14 cellular contexts compared by ENCODE assay signal in the genomic region with DNA sequence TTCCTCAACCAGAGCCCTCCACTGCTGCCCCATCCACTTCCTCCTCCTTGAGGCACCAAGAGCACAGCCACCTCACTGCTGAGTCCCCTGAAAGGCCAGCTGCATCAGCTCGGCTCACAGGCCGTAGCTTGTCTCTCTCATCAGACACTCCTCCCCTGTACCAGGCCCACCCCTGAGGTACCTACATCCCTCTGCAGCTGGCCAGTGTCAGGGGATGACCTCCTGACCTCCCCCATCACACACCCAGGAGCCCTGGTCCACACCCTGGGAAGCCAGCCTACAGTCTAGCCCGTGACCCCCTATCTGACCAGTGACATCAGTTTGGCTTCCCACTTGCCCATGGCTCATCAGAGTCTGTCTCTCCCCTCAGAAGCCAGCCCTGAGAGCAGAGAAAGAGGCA.
DNase-seq lines count a peak whose midpoint lies in the region; TF ChIP-seq lines count a peak whose summit lies in the region.
"Had no signal": no experiment of that assay in that cellular context is flagged by ENCODE, and none has a peak within 500 bp of the region (broad histone marks: within the 10 kb centered on the region; RNA-seq: fewer than 3 reads in every experiment).

No MANE protein-coding gene starts in this region.

- H4K20me1 ChIP-seq in SU-DHL-6 (ENCODE audit: low read depth, low read length), result no peaks in the 10 kb centered on the region

- TF ChIP-seq POLR2A in prostate gland (IDR thresholded peaks at IDR 0.05) (no peak), erythroblast (IDR thresholded peaks at IDR 0.05; ENCODE audit: low read length) (no peak)

- no peak overlapping the region for H2AFZ ChIP-seq in SU-DHL-6 (ENCODE audit: low read depth, low read length, severe bottlenecking)

- in situ Hi-C loops in GM13976 (cut with MboI; ENCODE audit: low sequenced_read_pairs, unreplicated experiment), result loop anchor here (10.0 to 25.0 kb wide), 3 partner anchors 90 to 265 kb away; partner anchors contain the start of gene RUFY4

- H3K4me3 ChIP-seq in SU-DHL-6 (ENCODE audit: insufficient read depth, low read length, poor library complexity, severe bottlenecking) (no peak overlapping the region), prostate gland (no peak overlapping the region)
- H3K4me3 ChIP-seq: pancreas had no signal

- H3K9me2 ChIP-seq in SU-DHL-6 (replicated peaks; ENCODE audit: insufficient read depth, low read length), result no peaks in the 10 kb centered on the region

- intact Hi-C loops in prostate gland (cut with DNase I), result no loop called here

- H3K4me1 ChIP-seq in prostate gland (replicated peaks), result no peaks in the 10 kb centered on the region

- no peak overlapping the region for H3K9ac ChIP-seq in SU-DHL-6 (ENCODE audit: low read length)

- H3K79me2 ChIP-seq in SU-DHL-6 (ENCODE audit: insufficient read depth, low read length), result no peaks in the 10 kb centered on the region

- H3K27me3 ChIP-seq in SU-DHL-6 (ENCODE audit: low read length), result no peaks in the 10 kb centered on the region
- H3K27me3 ChIP-seq in prostate gland (replicated peaks; ENCODE audit: insufficient read depth), result no peaks in the 10 kb centered on the region
- H3K27me3 ChIP-seq: pancreas had no signal

- WGBS in prostate gland, result 46% methylated on average over 3 of the region's 3 CpGs

- H3K4me2 ChIP-seq in SU-DHL-6 (ENCODE audit: low read depth, low read length, poor library complexity, severe bottlenecking), result peak overlapping the region; percentile 5

- DNase-seq in GM13976 (ENCODE audit: low spot score) (peak; percentile 9), hepatic stellate cell (ENCODE audit: low spot score) (peak; percentile 7), prostate gland (ENCODE audit: low spot score) (no peak), NCI-H1048 (lab: John Stamatoyannopoulos, UW) (no peak), erythroblast (lab: John Stamatoyannopoulos, UW) (no peak), RPMI8226 (no peak), NCI-H526 treated with DMSO at 0.1 percent for 48 hours (lab: John Stamatoyannopoulos, UW) (no peak)
- DNase-seq: activated CD4-positive, alpha-beta T cell treated with anti-CD3 and anti-CD28 coated beads, Interleukin-2, amount 10 ng/mL, durations not matched to agents 24 days and 14 days; effector CD4-positive, alpha-beta T cell; stimulated activated CD4-positive, alpha-beta T cell treated with anti-CD3 and anti-CD28 coated beads, Interleukin-4, amount 100 ng/mL, for 4 hours; T-cell had no signal

- H3K36me3 ChIP-seq in SU-DHL-6 (ENCODE audit: low read length) (no peaks in the 10 kb centered on the region), prostate gland (no peaks in the 10 kb centered on the region)

- TF ChIP-seq CTCF in GM13976 (IDR thresholded peaks at IDR 0.05; ENCODE audit: borderline replicate concordance, control extremely low read depth, extremely low read depth, insufficient read depth, missing control alignments), result no peak
- TF ChIP-seq CTCF in SU-DHL-6 (IDR thresholded peaks at IDR 0.05; ENCODE audit: insufficient read depth, low read length, poor library complexity, severe bottlenecking), result no peak
- TF ChIP-seq CTCF in prostate gland (IDR thresholded peaks at IDR 0.05), result no peak

- no peaks in the 10 kb centered on the region for H3K9me3 ChIP-seq in SU-DHL-6 (ENCODE audit: insufficient read depth, low read length)
- H3K9me3 ChIP-seq in prostate gland, result no peaks in the 10 kb centered on the region
- H3K9me3 ChIP-seq: pancreas had no signal

- no peaks in the 10 kb centered on the region for H3F3A ChIP-seq in SU-DHL-6 (ENCODE audit: insufficient read depth)

- H3K27ac ChIP-seq in SU-DHL-6 (ENCODE audit: low read depth, low read length) (peak overlapping the region; percentile 24; the same call in 1 of the 2 replicates), prostate gland (peak overlapping the region; percentile 11 to 21)
- H3K27ac ChIP-seq: C4-2B, pancreas had no signal

Comparison
In these comparisons a context has a peak if more than half of its experiments do, and no peak if none do; other contexts are left out.
1. DNase-seq: peak in GM13976 (single experiment) and hepatic stellate cell (single experiment); none in prostate gland (single experiment), NCI-H1048 (single experiment), erythroblast (0 of 2), RPMI8226 (single experiment) and NCI-H526 treated with DMSO at 0.1 percent for 48 hours (single experiment).